1 cellular context compared by ENCODE assay signal in genomic region chr6:166027761-166028160, GRCh38.
TF ChIP-seq lines count a peak whose summit lies in the region.

No MANE protein-coding gene starts in this region.

TF ChIP-seq in IMR-90, 13 proteins besides CTCF, POLR2A, EP300 and RAD21 (continued from another document):
- TF ChIP-seq USF2 (IDR thresholded peaks at IDR 0.05; ENCODE audit: low read depth, low read length) (no peak), MXI1 (IDR thresholded peaks at IDR 0.05; ENCODE audit: borderline replicate concordance, low read depth, low read length) (no peak), MAZ (IDR thresholded peaks at IDR 0.05; ENCODE audit: borderline replicate concordance, low read depth, low read length) (no peak)
